In the genomic region with DNA sequence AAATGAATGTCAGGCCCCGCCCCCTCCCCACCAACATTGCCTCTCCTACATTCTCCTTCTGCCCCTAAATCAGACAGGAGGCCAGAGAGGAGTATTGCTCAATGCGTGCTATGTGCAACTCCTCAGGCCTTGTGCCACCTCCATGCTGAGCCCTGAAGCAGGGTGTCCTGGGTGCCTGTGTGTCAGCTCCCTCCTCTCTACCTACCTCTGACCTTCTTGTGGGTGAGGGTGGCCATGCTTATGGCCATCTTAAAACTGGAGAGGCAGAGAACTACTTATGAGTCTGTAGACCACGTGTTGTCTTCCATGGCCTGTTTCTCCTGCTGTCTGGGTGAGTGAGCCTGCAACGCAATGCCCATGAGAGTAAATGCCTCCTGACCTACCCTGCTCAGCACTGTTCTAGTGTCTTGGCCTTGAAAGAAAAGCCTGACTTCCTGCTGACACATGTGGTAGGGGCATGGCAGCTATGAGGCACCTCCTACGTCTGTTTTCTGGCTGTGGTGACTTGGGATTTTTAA, we compare ENCODE assay signal across 10 cellular contexts. TPM values are rescaled to one million over a fixed set of nuclear protein-coding genes. Genes with fewer than 3 reads are reported as not detected.
DNase-seq lines count a peak whose midpoint lies in the region; ATAC-seq and TF ChIP-seq lines count a peak whose summit lies in the region.
"Had no signal": no experiment of that assay in that cellular context is flagged by ENCODE, and none has a peak within 500 bp of the region (broad histone marks: within the 10 kb centered on the region; RNA-seq: fewer than 3 reads in every experiment).

No MANE protein-coding gene starts in this region.

- no peak for ATAC-seq in GM18873 (IDR thresholded peaks at IDR 0.05; ENCODE audit: low FRiP score, unreplicated experiment)

- H3K4me3 ChIP-seq in HUES64 (ENCODE audit: low read length) (no peak overlapping the region), prostate gland (no peak overlapping the region)

- H3K9me3 ChIP-seq in HUES64 (ENCODE audit: insufficient read depth, low read depth, low read length), result no peaks in the 10 kb centered on the region
- H3K9me3 ChIP-seq in prostate gland, result no peaks in the 10 kb centered on the region

- intact Hi-C loops in prostate gland (cut with DNase I), result no loop called here

- H3K4me1 ChIP-seq in HUES64 (ENCODE audit: insufficient read depth, low read length), result peaks cover 3% of the 10 kb centered on the region; the same call in 1 of the 2 replicates
- H3K4me1 ChIP-seq in prostate gland (replicated peaks), result no peaks in the 10 kb centered on the region

- H3K27ac ChIP-seq in HUES64 (ENCODE audit: low read depth, low read length), result peak overlapping the region; percentile 5; the same call in 1 of the 2 replicates
- H3K27ac ChIP-seq in prostate gland, result peak overlapping the region in 1 of 2 donors; percentile 5

- H3K36me3 ChIP-seq in HUES64 (ENCODE audit: insufficient read depth, low read length) (peaks cover 71% of the 10 kb centered on the region), prostate gland (no peaks in the 10 kb centered on the region)

- no peak for TF ChIP-seq POLR2A in prostate gland (IDR thresholded peaks at IDR 0.05)

- DNase-seq in activated CD8-positive, alpha-beta memory T cell treated with anti-CD3 and anti-CD28 coated beads, Interleukin-2, amount 50 U/mL, for 1 hour (ENCODE audit: extremely low read depth), result peak; percentile 54
- DNase-seq in fibroblast of gingiva (ENCODE audit: low read depth), result peak; percentile 72
- peak; percentile 46 for DNase-seq in stimulated activated CD8-positive, alpha-beta memory T cell treated with anti-CD3 and anti-CD28 coated beads, Interleukin-4, amount 100 ng/mL, for 48 hours
- DNase-seq in prostate gland (ENCODE audit: low spot score), result no peak
- no peak for DNase-seq in T-helper 9 cell
- DNase-seq in globus pallidus (ENCODE audit: low spot score), result no peak
- DNase-seq: naive B cell had no signal

- no peak for TF ChIP-seq CTCF in prostate gland (IDR thresholded peaks at IDR 0.05)

- H3K9ac ChIP-seq in HUES64 (ENCODE audit: low read depth, low read length), result no peak overlapping the region

- H3K27me3 ChIP-seq in HUES64 (ENCODE audit: insufficient read depth, low read length), result no peaks in the 10 kb centered on the region
- no peaks in the 10 kb centered on the region for H3K27me3 ChIP-seq in prostate gland (replicated peaks; ENCODE audit: insufficient read depth)

- 90% methylated on average over 5 of the region's 5 CpGs for WGBS in HUES64
- WGBS in prostate gland, result 75% methylated on average over 5 of the region's 5 CpGs

RNA-seq across cellular contexts. Expression of a gene that starts 10.5 kb away (rescaled TPM):
- 13.1 TPM for polyA plus RNA-seq in HUES64 (2013, experiment 1 of 2)
- polyA plus RNA-seq in HUES64 (2013, experiment 2 of 2), result 12.7 TPM
- total RNA-seq in prostate gland, result 100 to 1,000 TPM; 156 to 292 TPM

RNA-seq across cellular contexts. Expression of a gene that starts 27.9 kb away (rescaled TPM):
- 43.1 TPM for polyA plus RNA-seq in HUES64 (2013, experiment 1 of 2)
- 56.8 TPM for polyA plus RNA-seq in HUES64 (2013, experiment 2 of 2)
- 10 to 100 TPM; 17.6 to 34.2 TPM for total RNA-seq in prostate gland

RNA-seq across cellular contexts. Expression of a gene that starts 34.3 kb away (rescaled TPM):
- polyA plus RNA-seq in HUES64 (2013, experiment 1 of 2), result 1.1 TPM
- polyA plus RNA-seq in HUES64 (2013, experiment 2 of 2), result 2.3 TPM
- total RNA-seq in prostate gland, result 10 to 100 TPM; 15.3 to 20.2 TPM

RNA-seq across cellular contexts. Expression of a gene that starts 40.1 kb away (rescaled TPM):
- not detected for polyA plus RNA-seq in HUES64 (2013, experiment 1 of 2)
- not detected for polyA plus RNA-seq in HUES64 (2013, experiment 2 of 2)
- total RNA-seq in prostate gland, result not detected
- total RNA-seq: temporal lobe had no signal

Comparison
In these comparisons a context has a peak if more than half of its experiments do, and no peak if none do; other contexts are left out.
1. DNase-seq: peak in activated CD8-positive, alpha-beta memory T cell treated with anti-CD3 and anti-CD28 coated beads, Interleukin-2, amount 50 U/mL, for 1 hour (single experiment), fibroblast of gingiva (single experiment) and stimulated activated CD8-positive, alpha-beta memory T cell treated with anti-CD3 and anti-CD28 coated beads, Interleukin-4, amount 100 ng/mL, for 48 hours (single experiment); none in prostate gland (single experiment), T-helper 9 cell (single experiment) and globus pallidus (single experiment).